Comparison of ENCODE assay signal across 29 cellular contexts in the genomic region with DNA sequence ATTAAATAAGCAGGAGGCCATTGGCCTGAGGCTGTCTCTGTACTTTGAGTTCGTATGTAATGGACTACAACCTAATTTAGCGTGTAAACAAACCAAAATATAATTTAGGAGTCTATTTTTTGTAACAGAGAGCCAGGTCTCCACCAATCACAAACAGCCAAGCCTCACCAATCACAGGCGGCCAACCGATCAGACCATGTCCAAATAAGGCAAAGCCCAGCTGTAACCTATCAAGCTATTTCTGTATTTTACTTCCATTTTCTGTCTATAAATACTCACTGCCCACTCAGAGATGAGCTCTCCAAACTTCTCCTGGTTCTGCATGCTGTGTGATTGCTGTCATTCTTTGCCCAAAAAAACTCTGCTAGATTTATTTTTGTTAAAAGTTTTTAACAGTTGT.
"Had no signal": no experiment of that assay in that cellular context is flagged by ENCODE, and none has a peak within 500 bp of the region (broad histone marks: within the 10 kb centered on the region; RNA-seq: fewer than 3 reads in every experiment).

No MANE protein-coding gene starts in this region.

- H3K27me3 ChIP-seq: ascending aorta, body of pancreas, Peyer's patch had no signal

- H3K4me1 ChIP-seq: ascending aorta, body of pancreas, Peyer's patch had no signal

- H3K9me3 Mint-ChIP-seq: activated B cell treated with CpG ODN at 0.5 μM for 24 hours; activated CD4-positive, alpha-beta T cell treated with anti-CD3 and anti-CD28 coated beads, Interleukin-2, amount 10 ng/mL, durations not matched to agents 24 days and 14 days; activated naive CD4-positive, alpha-beta T cell treated with anti-CD3 and anti-CD28 coated beads, Interleukin-2, amount 50 U/mL, for 24 hours; activated naive CD8-positive, alpha-beta T cell treated with anti-CD3 and anti-CD28 coated beads, Interleukin-2, amount 50 U/mL, for 24 hours; activated T-cell treated with anti-CD3 and anti-CD28 coated beads, Interleukin-2, amount 50 U/mL, for 24 hours; activated T-helper 1 cell treated with anti-CD3 and anti-CD28 coated beads, Interleukin-12 subunit alpha, Interleukin-12 subunit beta, Interleukin-2, Interleukin-4 antibody, amounts not matched to agents 30 ng/mL and 10 ng/mL and 1 ng/mL, durations not matched to agents 14 hours and 24 hours and 36 hours had no signal

- FAIRE-seq: bronchial epithelial cell, TTC549 had no signal

- H3K4me3 ChIP-seq: ascending aorta, body of pancreas, MG63, Peyer's patch had no signal

- H3K27ac Mint-ChIP-seq: activated B cell treated with CpG ODN at 0.5 μM for 24 hours; activated CD4-positive, alpha-beta T cell treated with anti-CD3 and anti-CD28 coated beads, Interleukin-2, amount 10 ng/mL, durations not matched to agents 24 days and 14 days; activated CD8-positive, alpha-beta memory T cell treated with anti-CD3 and anti-CD28 coated beads, Interleukin-2, amount 10 ng/mL, durations not matched to agents 7 days and 5 days; activated naive CD4-positive, alpha-beta T cell treated with anti-CD3 and anti-CD28 coated beads, Interleukin-2, amount 50 U/mL, for 24 hours; activated naive CD8-positive, alpha-beta T cell treated with anti-CD3 and anti-CD28 coated beads, Interleukin-2, amount 50 U/mL, for 24 hours; activated T-cell treated with anti-CD3 and anti-CD28 coated beads, Interleukin-2, amount 50 U/mL, for 24 hours; activated T-helper 1 cell treated with anti-CD3 and anti-CD28 coated beads, Interleukin-12 subunit alpha, Interleukin-12 subunit beta, Interleukin-2, Interleukin-4 antibody, amounts not matched to agents 30 ng/mL and 10 ng/mL and 1 ng/mL, durations not matched to agents 14 hours and 24 hours and 36 hours had no signal

- ATAC-seq: activated CD8-positive, alpha-beta memory T cell treated with anti-CD3 and anti-CD28 coated beads, Interleukin-2, amount 10 ng/mL, durations not matched to agents 7 days and 5 days; activated naive CD8-positive, alpha-beta T cell treated with anti-CD3 and anti-CD28 coated beads, Interleukin-2, amount 50 U/mL, for 24 hours; body of pancreas; T-cell had no signal

- H3K36me3 Mint-ChIP-seq: activated CD8-positive, alpha-beta memory T cell treated with anti-CD3 and anti-CD28 coated beads, Interleukin-2, amount 10 ng/mL, durations not matched to agents 7 days and 5 days; activated naive CD4-positive, alpha-beta T cell treated with anti-CD3 and anti-CD28 coated beads, Interleukin-2, amount 50 U/mL, for 24 hours; T-cell had no signal

- H3K36me3 ChIP-seq: ascending aorta, MG63, Peyer's patch had no signal

- DNase-seq: activated B cell treated with CpG ODN at 0.5 μM for 24 hours; activated CD4-positive, alpha-beta T cell treated with anti-CD3 and anti-CD28 coated beads for 1 hour; activated CD4-positive, alpha-beta T cell treated with anti-CD3 and anti-CD28 coated beads, Interleukin-2, amount 10 ng/mL, durations not matched to agents 24 days and 14 days; activated CD4-positive, alpha-beta T cell treated with anti-CD3 and anti-CD28 coated beads, Interleukin-2, amount 50 U/mL, for 48 hours; activated CD8-positive, alpha-beta memory T cell treated with anti-CD3 and anti-CD28 coated beads, Interleukin-2, amount 10 ng/mL, durations not matched to agents 7 days and 5 days; activated effector memory CD4-positive, alpha-beta T cell treated with Interleukin-2 at 50 U/mL for 16 hours; activated naive CD4-positive, alpha-beta T cell; activated naive CD8-positive, alpha-beta T cell treated with anti-CD3 and anti-CD28 coated beads, Interleukin-2, amount 50 U/mL, for 24 hours; activated T-cell treated with anti-CD3 and anti-CD28 coated beads, Interleukin-2, amount 50 U/mL, for 24 hours; amniotic stem cell; body of pancreas; central memory CD4-positive, alpha-beta T cell; MG63; NCI-H1105 treated with DMSO at 0.1 percent for 48 hours; NCI-H1436 treated with DMSO at 0.1 percent for 48 hours; NCI-H187; NCI-H2081; NCI-H510A treated with DMSO at 0.1 percent for 48 hours; NCI-H69; Peyer's patch; SHP77 treated with DMSO at 0.1 percent for 48 hours; T-cell; T-helper 2 cell; T1000 had no signal

- H3K4me3 Mint-ChIP-seq: activated B cell treated with CpG ODN at 0.5 μM for 24 hours; activated CD4-positive, alpha-beta T cell treated with anti-CD3 and anti-CD28 coated beads, Interleukin-2, amount 10 ng/mL, durations not matched to agents 24 days and 14 days; activated CD8-positive, alpha-beta memory T cell treated with anti-CD3 and anti-CD28 coated beads, Interleukin-2, amount 10 ng/mL, durations not matched to agents 7 days and 5 days; activated naive CD4-positive, alpha-beta T cell treated with anti-CD3 and anti-CD28 coated beads, Interleukin-2, amount 50 U/mL, for 24 hours; activated naive CD8-positive, alpha-beta T cell treated with anti-CD3 and anti-CD28 coated beads, Interleukin-2, amount 50 U/mL, for 24 hours; activated T-cell treated with anti-CD3 and anti-CD28 coated beads, Interleukin-2, amount 50 U/mL, for 24 hours; activated T-helper 1 cell treated with anti-CD3 and anti-CD28 coated beads, Interleukin-12 subunit alpha, Interleukin-12 subunit beta, Interleukin-2, Interleukin-4 antibody, amounts not matched to agents 30 ng/mL and 10 ng/mL and 1 ng/mL, durations not matched to agents 14 hours and 24 hours and 36 hours; T-cell had no signal

- H3K4me1 Mint-ChIP-seq: activated B cell treated with CpG ODN at 0.5 μM for 24 hours; activated CD4-positive, alpha-beta T cell treated with anti-CD3 and anti-CD28 coated beads, Interleukin-2, amount 10 ng/mL, durations not matched to agents 24 days and 14 days; activated CD8-positive, alpha-beta memory T cell treated with anti-CD3 and anti-CD28 coated beads, Interleukin-2, amount 10 ng/mL, durations not matched to agents 7 days and 5 days; activated naive CD4-positive, alpha-beta T cell treated with anti-CD3 and anti-CD28 coated beads, Interleukin-2, amount 50 U/mL, for 24 hours; activated naive CD8-positive, alpha-beta T cell treated with anti-CD3 and anti-CD28 coated beads, Interleukin-2, amount 50 U/mL, for 24 hours; T-cell had no signal

- H3K27me3 Mint-ChIP-seq: activated CD4-positive, alpha-beta T cell treated with anti-CD3 and anti-CD28 coated beads, Interleukin-2, amount 10 ng/mL, durations not matched to agents 24 days and 14 days; activated CD8-positive, alpha-beta memory T cell treated with anti-CD3 and anti-CD28 coated beads, Interleukin-2, amount 10 ng/mL, durations not matched to agents 7 days and 5 days had no signal

- H3K27ac ChIP-seq: ascending aorta, body of pancreas, Peyer's patch had no signal
